In the genomic region with DNA sequence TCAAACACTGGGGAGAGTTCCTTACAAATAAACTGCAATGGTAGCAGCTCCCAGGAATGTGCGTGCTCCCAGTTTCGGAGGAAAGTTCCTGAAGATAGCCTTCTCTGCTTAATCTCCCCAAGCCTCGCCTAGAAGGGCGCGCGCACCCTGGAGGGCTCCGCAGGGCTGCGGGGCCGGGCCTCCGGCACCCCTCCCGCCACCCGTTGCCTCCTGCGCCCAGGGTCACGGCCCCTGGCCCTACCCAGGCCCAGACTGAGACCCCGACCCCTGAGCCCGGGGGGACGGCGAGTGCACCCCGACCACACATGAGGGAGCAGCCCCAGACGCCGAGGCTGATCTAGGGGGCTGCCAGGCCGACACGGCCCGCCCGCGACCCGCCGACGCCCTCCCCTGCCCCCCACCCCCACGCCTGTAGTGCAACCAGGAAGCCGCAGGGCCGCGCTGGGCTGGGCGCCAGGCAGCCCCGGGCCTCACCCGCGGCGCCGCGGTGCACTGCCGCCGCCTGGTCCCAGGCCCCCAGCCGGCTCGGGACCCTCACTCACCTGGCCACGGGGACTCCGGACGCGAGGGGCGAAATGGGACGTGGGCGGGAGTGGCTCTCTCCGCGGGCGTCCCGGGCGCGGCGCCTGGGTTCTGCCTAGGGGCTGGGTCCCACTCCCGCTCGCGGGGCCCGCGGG, we compare ENCODE assay signal across 1 cellular context.
TF ChIP-seq lines count a peak whose summit lies in the region.

No MANE protein-coding gene starts in this region.

TF ChIP-seq in H1, 55 proteins besides CTCF, POLR2A, EP300 and RAD21 (continued from another document):
- TF ChIP-seq, protein P1, sequence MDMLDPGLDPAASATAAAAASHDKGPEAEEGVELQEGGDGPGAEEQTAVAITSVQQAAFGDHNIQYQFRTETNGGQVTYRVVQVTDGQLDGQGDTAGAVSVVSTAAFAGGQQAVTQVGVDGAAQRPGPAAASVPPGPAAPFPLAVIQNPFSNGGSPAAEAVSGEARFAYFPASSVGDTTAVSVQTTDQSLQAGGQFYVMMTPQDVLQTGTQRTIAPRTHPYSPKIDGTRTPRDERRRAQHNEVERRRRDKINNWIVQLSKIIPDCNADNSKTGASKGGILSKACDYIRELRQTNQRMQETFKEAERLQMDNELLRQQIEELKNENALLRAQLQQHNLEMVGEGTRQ (IDR thresholded peaks at IDR 0.05; ENCODE audit: low read length): no peak
- TF ChIP-seq RFX5 (IDR thresholded peaks at IDR 0.05; ENCODE audit: borderline replicate concordance, low read depth, low read length) (no peak), SP4 (IDR thresholded peaks at IDR 0.05; ENCODE audit: low read length) (no peak), CEBPB (IDR thresholded peaks at IDR 0.05; ENCODE audit: low read depth, low read length) (no peak), TAF7 (optimal IDR thresholded peaks at IDR 0.05; ENCODE audit: borderline replicate concordance, low read depth, low read length) (no peak), POU5F1 (IDR thresholded peaks at IDR 0.05; ENCODE audit: low read depth, low read length) (no peak), ZNF274 (IDR thresholded peaks at IDR 0.05; ENCODE audit: borderline replicate concordance, extremely low read depth, low read length) (no peak), POLR2AphosphoS5 (IDR thresholded peaks at IDR 0.05; ENCODE audit: low read depth, low read length) (0 out of 2 replicates have a peak, but pooled peaks have one; percentile 9), CTBP2 (IDR thresholded peaks at IDR 0.05; ENCODE audit: borderline replicate concordance, insufficient read depth, insufficient read length, low read length) (no peak), HDAC2 (IDR thresholded peaks at IDR 0.05; ENCODE audit: borderline replicate concordance in 1 of 2, low read depth in 2 of 2, low read length in 2 of 2) (no peak), TAF1 (IDR thresholded peaks at IDR 0.05; ENCODE audit: low read depth, low read length) (no peak), EZH2 (IDR thresholded peaks at IDR 0.05; ENCODE audit: low read depth, low read length, severe bottlenecking) (peak; percentile 13), RBBP5 (IDR thresholded peaks at IDR 0.05; ENCODE audit: borderline replicate concordance, low read depth, low read length) (peak; percentile 71; the same call in 1 of the 2 replicates), EGR1 (IDR thresholded peaks at IDR 0.05; ENCODE audit: borderline replicate concordance, low read depth, low read length) (no peak)
